ENCODE assay signal across 8 cellular contexts in the genomic region with DNA sequence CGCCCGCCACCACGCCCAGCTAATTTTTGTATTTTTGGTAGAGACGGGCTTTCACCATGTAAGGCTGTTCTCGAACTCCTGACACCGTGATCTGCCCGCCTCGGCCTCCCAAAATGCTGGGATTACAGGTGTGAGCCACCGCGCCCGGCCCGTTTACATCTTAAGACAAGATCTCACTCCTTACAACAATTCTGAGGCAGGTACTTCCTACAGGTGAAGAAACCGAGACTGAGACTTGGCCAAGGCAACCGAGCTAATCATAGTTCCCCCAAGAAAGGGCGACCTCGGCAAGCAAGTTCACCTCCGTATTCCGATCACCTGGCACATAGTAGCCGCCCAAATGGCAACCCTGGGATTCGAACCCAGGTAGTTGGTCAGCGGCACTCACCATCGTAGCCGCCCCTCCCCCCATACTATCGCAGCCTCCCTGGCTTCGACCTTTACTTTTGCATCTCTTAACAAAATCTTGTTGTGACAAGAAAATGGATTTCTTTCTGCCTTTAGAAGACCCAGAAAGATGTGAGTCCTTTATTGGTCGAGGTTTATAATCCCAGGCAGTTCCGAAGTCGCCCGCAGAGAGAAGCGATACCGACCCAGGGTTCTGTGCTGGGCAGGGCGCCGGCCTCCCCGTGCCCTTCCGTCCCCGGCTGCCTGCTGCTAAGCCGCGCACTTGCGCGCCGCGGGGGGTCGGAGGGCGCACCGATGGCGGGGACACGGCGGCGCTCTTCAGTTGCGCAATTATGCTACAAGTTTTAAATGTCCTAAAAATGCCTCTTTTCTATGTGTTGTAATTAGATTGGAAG. TPM values are rescaled to one million over a fixed set of nuclear protein-coding genes. Genes with fewer than 3 reads are reported as not detected.
DNase-seq lines count a peak whose midpoint lies in the region; ATAC-seq, FAIRE-seq and TF ChIP-seq lines count a peak whose summit lies in the region.

No MANE protein-coding gene starts in this region.

- peaks cover 8% of the 10 kb centered on the region for H3K4me1 ChIP-seq in cardiac muscle cell (ENCODE audit: low read depth)
- H3K4me1 ChIP-seq in GM12878 (ENCODE audit: control insufficient read depth, insufficient read depth, low read length) = peaks cover 17% of the 10 kb centered on the region
- peaks cover 32% of the 10 kb centered on the region for H3K4me1 ChIP-seq in mesenchymal stem cell (ENCODE audit: control insufficient read depth, insufficient read depth, low read depth, low read length)
- H3K4me1 ChIP-seq in urinary bladder (ENCODE audit: insufficient read depth) = peaks cover 2% of the 10 kb centered on the region

- H3K4ac ChIP-seq in mesenchymal stem cell (ENCODE audit: low read depth in 1 of 2, low read length in 2 of 2) = no peak overlapping the region

- H2AFZ ChIP-seq in GM12878 (ENCODE audit: control insufficient read depth, low read depth, low read length) (peak overlapping the region; percentile 46; the same call in 1 of the 2 replicates), mesenchymal stem cell (ENCODE audit: low read depth, low read length) (no peak overlapping the region)

- DNase-seq in cardiac muscle cell (ENCODE audit: low read depth in 1 of 2, low spot score in 1 of 2) (peak in 1 of 2 donors; percentile 37), Right ventricle myocardium inferior (ENCODE audit: missing footprints) (no peak), GM12878 (ENCODE audit: low read depth, low spot score) (no peak), mesenchymal stem cell (no peak), NCI-H526 treated with DMSO at 0.1 percent for 48 hours (lab: John Stamatoyannopoulos, UW) (no peak)

- SMC1A ChIA-PET in GM12878 (lab: Charles Lee; ENCODE audit: uncharacterized antibody, unreplicated experiment) = interaction anchor here (0.7 to 3.3 kb wide), 7 partner anchors 13 to 204 kb away, joined by 3 to 18 read pairs (median 4); no protein-coding TSS in a partner anchor

- no peak for ATAC-seq in Right ventricle myocardium inferior
- ATAC-seq in GM12878 = no peak
- ATAC-seq in HG03342 (IDR thresholded peaks at IDR 0.05; ENCODE audit: unreplicated experiment) = no peak
- ATAC-seq in HG03521 (IDR thresholded peaks at IDR 0.05; ENCODE audit: unreplicated experiment) = no peak

- H3K4me2 ChIP-seq in GM12878 (ENCODE audit: control insufficient read depth, insufficient read depth) (peak overlapping the region; percentile 100), mesenchymal stem cell (ENCODE audit: low read length, poor library complexity, severe bottlenecking) (peak overlapping the region; percentile 67)

- no peak overlapping the region for H2BK5ac ChIP-seq in mesenchymal stem cell (ENCODE audit: low read depth, low read length, poor library complexity, severe bottlenecking)

- RAD21 ChIA-PET in GM12878 (lab: Charles Lee; ENCODE audit: unreplicated experiment) = interaction anchor here (0.9 to 1.5 kb wide), 5 partner anchors 25 to 201 kb away, joined by 3 to 6 read pairs (median 3); no protein-coding TSS in a partner anchor

- POLR2A ChIA-PET in GM12878 (lab: Charles Lee) = interaction anchor here (0.5 to 1.2 kb wide), 3 partner anchors 12 to 199 kb away, joined by 3 to 9 read pairs (median 3); no protein-coding TSS in a partner anchor

- H2AK5ac ChIP-seq in mesenchymal stem cell (ENCODE audit: low read length, severe bottlenecking) = no peak overlapping the region

- no peak overlapping the region for H3K23ac ChIP-seq in mesenchymal stem cell (ENCODE audit: low read length in 2 of 2)

- in situ Hi-C loops in GM12878 (cut with MboI) = no loop called here

- FAIRE-seq in GM12878 (lab: Jason Lieb, UNC) = peak; percentile 41

- BruUV-seq in GM12878 (replicated peaks; lab: Mats Ljungman, UMichigan) = no TSS peak

- intact Hi-C loops in Right ventricle myocardium inferior (cut with DNase I) = loop anchor here (5.0 kb wide), 2 partner anchors 51 to 66 kb away; no protein-coding TSS in a partner anchor
- intact Hi-C loops in GM12878 (cut with micrococcal nuclease; ENCODE audit: unreplicated experiment) = no loop called here

- H3K27me3 ChIP-seq in cardiac muscle cell = peaks cover 10% of the 10 kb centered on the region
- H3K27me3 ChIP-seq in GM12878 (replicated peaks in 1 of 2; ENCODE audit: control insufficient read depth in 2 of 2, insufficient read depth in 2 of 2, low read length in 1 of 2) = no peaks in the 10 kb centered on the region; a peak in 2 of 4 replicates
- peaks cover 0 to 8% of the 10 kb centered on the region in 2 experiments for H3K27me3 ChIP-seq in mesenchymal stem cell (ENCODE audit: control insufficient read depth in 1 of 2, insufficient read depth in 1 of 2, low read length in 2 of 2)

- CTCF ChIA-PET in GM12878 (lab: Yijun Ruan, JAX) = interaction anchor here (1.0 to 2.7 kb wide), 8 partner anchors 10 to 270 kb away, joined by 3 to 14 read pairs (median 4); a partner anchor contains a TSS

- peak overlapping the region; percentile 67 for H4K8ac ChIP-seq in mesenchymal stem cell (ENCODE audit: low read length)

- 30% methylated on average over 50 of the region's 50 CpGs for WGBS in GM12878 (ENCODE audit: insufficient coverage, insufficient replicate concordance, low lambda C conversion rate, missing lambda C conversion rate)
- WGBS in mesenchymal stem cell = 12% methylated on average over 41 of the region's 50 CpGs
- 22% methylated on average over 50 of the region's 50 CpGs for WGBS in urinary bladder

- H3K14ac ChIP-seq in mesenchymal stem cell (ENCODE audit: low read length in 2 of 2) = peak overlapping the region in 1 of 2 experiments; percentile 5

- TF ChIP-seq RAD21 in GM12878 (IDR thresholded peaks at IDR 0.05; ENCODE audit: insufficient read depth, low read depth, low read length) = no peak

- no peak for TF ChIP-seq EP300 in GM12878 (IDR thresholded peaks at IDR 0.05; ENCODE audit: borderline replicate concordance in 1 of 2, control insufficient read depth in 1 of 2, low read depth in 2 of 2, low read length in 2 of 2)

- H3K18ac ChIP-seq in mesenchymal stem cell (ENCODE audit: low read depth in 1 of 2, low read length in 2 of 2) = no peak overlapping the region

- H3K4me3 ChIP-seq in cardiac muscle cell (peak overlapping the region; percentile 30), GM12878 (peak overlapping the region; percentile 87), mesenchymal stem cell (ENCODE audit: insufficient read depth in 1 of 2, low read depth in 1 of 2, low read length in 2 of 2) (peak overlapping the region; percentile 41 to 86), urinary bladder (ENCODE audit: low read depth, low read length) (peak overlapping the region; percentile 73)

- H3K79me1 ChIP-seq in mesenchymal stem cell (replicated peaks; ENCODE audit: low read length, poor library complexity, severe bottlenecking) = peaks cover 11% of the 10 kb centered on the region

- H3K9me3 ChIP-seq in cardiac muscle cell (ENCODE audit: low read depth) = no peaks in the 10 kb centered on the region
- no peaks in the 10 kb centered on the region; the same call in 2 of the 3 replicates for H3K9me3 ChIP-seq in GM12878 (replicated peaks; ENCODE audit: control insufficient read depth, insufficient read depth, low read length)
- H3K9me3 ChIP-seq in mesenchymal stem cell (ENCODE audit: control insufficient read depth, low read length) = no peaks in the 10 kb centered on the region

- H3K9ac ChIP-seq in GM12878 (ENCODE audit: control insufficient read depth, insufficient read depth, low read length) (no peak overlapping the region), mesenchymal stem cell (ENCODE audit: low read length) (peak overlapping the region; percentile 79)

- H3K79me2 ChIP-seq in GM12878 (ENCODE audit: control insufficient read depth, insufficient read depth, low read length) = no peaks in the 10 kb centered on the region

- H3K27ac ChIP-seq in cardiac muscle cell (no peak overlapping the region), GM12878 (ENCODE audit: control insufficient read depth, insufficient read depth) (no peak overlapping the region), mesenchymal stem cell (ENCODE audit: low read length, poor library complexity, severe bottlenecking) (no peak overlapping the region), urinary bladder (ENCODE audit: low read depth) (peak overlapping the region; percentile 3)

- H2BK15ac ChIP-seq in mesenchymal stem cell (ENCODE audit: low read depth, poor library complexity, severe bottlenecking) = peak overlapping the region; percentile 61

- TF ChIP-seq CTCF in cardiac muscle cell (IDR thresholded peaks at IDR 0.05; ENCODE audit: low read depth, low read length) (no peak), GM12878 (IDR thresholded peaks at IDR 0.05 in 2 of 3, conservative IDR thresholded peaks at IDR 0.05 in 1 of 3; ENCODE audit: control insufficient read depth in 2 of 3, extremely low read depth in 1 of 3, insufficient read depth in 1 of 3, low read depth in 3 of 3, low read length in 3 of 3) (no peak)

- no peak for TF ChIP-seq POLR2A in GM12878 (IDR thresholded peaks at IDR 0.05; ENCODE audit: low read depth, low read length)

- no peak overlapping the region for H2BK120ac ChIP-seq in mesenchymal stem cell (ENCODE audit: low read depth, low read length)

- no peaks in the 10 kb centered on the region for H3K36me3 ChIP-seq in cardiac muscle cell
- no peaks in the 10 kb centered on the region for H3K36me3 ChIP-seq in GM12878 (ENCODE audit: control insufficient read depth in 2 of 2, insufficient read depth in 2 of 2, low read length in 1 of 2)
- peaks cover 0 to 12% of the 10 kb centered on the region in 2 experiments for H3K36me3 ChIP-seq in mesenchymal stem cell (ENCODE audit: control insufficient read depth in 1 of 2, insufficient read depth in 2 of 2, low read depth in 1 of 2, low read length in 2 of 2)
- no peaks in the 10 kb centered on the region for H3K36me3 ChIP-seq in urinary bladder (ENCODE audit: insufficient read depth)

- no peak overlapping the region for H4K91ac ChIP-seq in mesenchymal stem cell (ENCODE audit: low read length)

- H2BK12ac ChIP-seq in mesenchymal stem cell (ENCODE audit: low read length in 2 of 2) = peak overlapping the region in 1 of 2 experiments; percentile 19

- H4K20me1 ChIP-seq in GM12878 (ENCODE audit: control insufficient read depth, insufficient read depth) = no peaks in the 10 kb centered on the region

RNA-seq across cellular contexts. Expression of a gene that starts 1.1 kb away (rescaled TPM):
- total RNA-seq in cardiac muscle cell (5.1 and 10.1 TPM in 2 replicates), Right ventricle myocardium inferior (4.1 TPM), GM12878 (2014; rRNA removed) (1.2 and 1.5 TPM in 2 replicates), GM12878 (2014; rRNA removed; fragmentation: Illumina TruSeq; extraction: Trizol) (0.81 and 0.83 TPM in 2 replicates), GM12878 (2021) (2.4 and 2.6 TPM in 2 replicates), urinary bladder (2.7 TPM)
- polyA plus RNA-seq in cardiac muscle cell (1.6 and 3.6 TPM in 2 replicates), GM12878 (2011; rRNA removed) (0.78 and 0.80 TPM in 2 replicates), GM12878 (2014; fragmentation: Illumina TruSeq; extraction: Trizol) (0.72 and 0.89 TPM in 2 replicates), GM12878 (2014; fragmentation: Nextera tagmentation; extraction: Ambion mirVana) (under 1 TPM; 0.40 to 0.53 TPM), GM12878 (2014; rRNA removed) (0.88 TPM in 2 replicates), GM12878 (2016; fragmentation: Nextera tagmentation; extraction: Ambion mirVana) (1 to 10 TPM in 1 of 2 experiments, under 1 TPM in 1; 0.88 to 1.2 TPM), urinary bladder (2.6 TPM)
- total RNA-seq in GM12878 (2013; cell fraction: nucleolus; rRNA removed) = 2.2 and 2.4 TPM in 2 replicates
- polyA plus RNA-seq in GM12878 (2011; ENCODE audit: low read depth) = not detected
- polyA plus RNA-seq in GM12878 (2011; cell fraction: cytosol; rRNA removed) = 0.46 and 0.50 TPM in 2 replicates
- 2.0 and 2.2 TPM in 2 replicates for polyA plus RNA-seq in GM12878 (2011; cell fraction: nucleus; rRNA removed)
- polyA plus RNA-seq in GM12878 (2012) = 0.18 and 0.21 TPM in 2 replicates
- 1.5 and 2.1 TPM in 2 replicates for polyA minus RNA-seq in GM12878 (2011; rRNA and poly(A)+ RNA removed)
- polyA minus RNA-seq in GM12878 (2011; cell fraction: cytosol; rRNA and poly(A)+ RNA removed) = 0.94 TPM in 2 replicates
- 2.7 and 4.5 TPM in 2 replicates for polyA minus RNA-seq in GM12878 (2011; cell fraction: nucleus; rRNA and poly(A)+ RNA removed)
- polyA plus RNA-seq in mesenchymal stem cell (2013, experiment 1 of 2) = 0.94 TPM
- polyA plus RNA-seq in mesenchymal stem cell (2013, experiment 2 of 2) = 0.99 TPM

RNA-seq across cellular contexts. Expression of a gene that starts 59.4 kb away (rescaled TPM):
- 5.7 and 7.4 TPM in 2 replicates for total RNA-seq in cardiac muscle cell
- 6.8 and 9.8 TPM in 2 replicates for polyA plus RNA-seq in cardiac muscle cell
- total RNA-seq in Right ventricle myocardium inferior = 10.2 TPM
- total RNA-seq in GM12878 (2013; cell fraction: nucleolus; rRNA removed) = 8.3 and 11.0 TPM in 2 replicates
- total RNA-seq in GM12878 (2014; rRNA removed) = 3.6 and 4.0 TPM in 2 replicates
- total RNA-seq in GM12878 (2014; rRNA removed; fragmentation: Illumina TruSeq; extraction: Trizol) = 5.9 and 6.4 TPM in 2 replicates
- total RNA-seq in GM12878 (2021) = 6.8 and 8.0 TPM in 2 replicates
- 2.3 TPM for polyA plus RNA-seq in GM12878 (2011; ENCODE audit: low read depth)
- polyA plus RNA-seq in GM12878 (2011; rRNA removed) = 12.3 and 17.8 TPM in 2 replicates
- polyA plus RNA-seq in GM12878 (2011; cell fraction: cytosol; rRNA removed) = 6.0 and 6.8 TPM in 2 replicates
- 6.1 and 8.9 TPM in 2 replicates for polyA plus RNA-seq in GM12878 (2011; cell fraction: nucleus; rRNA removed)
- 3.7 and 3.8 TPM in 2 replicates for polyA plus RNA-seq in GM12878 (2012)
- 9.5 and 13.9 TPM in 2 replicates for polyA plus RNA-seq in GM12878 (2014; fragmentation: Illumina TruSeq; extraction: Trizol)
- 1 to 10 TPM; 2.4 to 3.7 TPM for polyA plus RNA-seq in GM12878 (2014; fragmentation: Nextera tagmentation; extraction: Ambion mirVana)
- polyA plus RNA-seq in GM12878 (2014; rRNA removed) = 6.4 and 7.4 TPM in 2 replicates
- polyA plus RNA-seq in GM12878 (2016; fragmentation: Nextera tagmentation; extraction: Ambion mirVana) = 1 to 10 TPM; 1.8 to 5.9 TPM
- 6.8 and 7.6 TPM in 2 replicates for polyA minus RNA-seq in GM12878 (2011; rRNA and poly(A)+ RNA removed)
- polyA minus RNA-seq in GM12878 (2011; cell fraction: cytosol; rRNA and poly(A)+ RNA removed) = 2.7 and 7.5 TPM in 2 replicates
- polyA minus RNA-seq in GM12878 (2011; cell fraction: nucleus; rRNA and poly(A)+ RNA removed) = 5.7 and 9.5 TPM in 2 replicates
- polyA plus RNA-seq in mesenchymal stem cell (2013, experiment 1 of 2) = 13.9 TPM
- polyA plus RNA-seq in mesenchymal stem cell (2013, experiment 2 of 2) = 14.8 TPM
- 18.8 TPM for total RNA-seq in urinary bladder
- 7.9 TPM for polyA plus RNA-seq in urinary bladder

Comparison
In these comparisons a context has a peak if more than half of its experiments do, and no peak if none do; other contexts are left out.
1. H3K4me3 ChIP-seq: peak in every context shown above with its lines; median percentile 87 in GM12878; 73 in urinary bladder; 64 in mesenchymal stem cell; 30 in cardiac muscle cell.